29 cellular contexts compared by ENCODE assay signal in the genomic region with DNA sequence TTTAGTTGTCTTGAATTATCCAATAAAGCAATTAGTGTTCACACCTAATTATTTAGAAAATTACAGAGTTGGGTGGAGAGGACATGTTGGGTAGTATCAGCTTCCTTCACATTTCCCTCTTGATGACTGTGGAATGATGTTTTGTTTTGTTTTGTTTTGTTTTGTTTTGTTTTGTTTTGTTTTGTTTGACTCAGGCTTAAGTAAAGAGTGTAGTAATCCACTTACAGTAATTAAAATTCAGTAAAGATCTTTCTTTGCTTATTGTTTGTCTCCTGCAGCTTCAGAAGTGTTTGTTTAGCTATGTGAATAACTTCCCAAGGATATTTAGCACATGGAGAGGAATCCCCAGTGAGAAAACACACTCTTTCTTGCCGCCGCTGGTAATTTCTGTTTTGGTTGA. TPM values are rescaled to one million over a fixed set of nuclear protein-coding genes. Genes with fewer than 3 reads are reported as not detected.
DNase-seq lines count a peak whose midpoint lies in the region; ATAC-seq and TF ChIP-seq lines count a peak whose summit lies in the region.
"Had no signal": no experiment of that assay in that cellular context is flagged by ENCODE, and none has a peak within 500 bp of the region (broad histone marks: within the 10 kb centered on the region; RNA-seq: fewer than 3 reads in every experiment).

No MANE protein-coding gene starts in this region.

- no peaks in the 10 kb centered on the region for H3K9me3 ChIP-seq in neural progenitor cell (ENCODE audit: low read depth)
- H3K9me3 ChIP-seq: gastrocnemius medialis, mucosa of descending colon had no signal

- H3F3A ChIP-seq in neural progenitor cell (ENCODE audit: low read depth): peaks cover 4% of the 10 kb centered on the region

- no peaks in the 10 kb centered on the region for H4K20me1 ChIP-seq in neural progenitor cell (ENCODE audit: low read depth)

- H3K9me3 Mint-ChIP-seq in neural progenitor cell: peaks cover 8% of the 10 kb centered on the region
- H3K9me3 Mint-ChIP-seq: activated B cell treated with CpG ODN at 0.5 μM for 24 hours; activated naive CD4-positive, alpha-beta T cell treated with anti-CD3 and anti-CD28 coated beads, Interleukin-2, amount 50 U/mL, for 24 hours; CD8-positive, alpha-beta T cell; neural crest cell had no signal

- H3K4me1 ChIP-seq in neural progenitor cell: peaks cover 35% of the 10 kb centered on the region

- peak overlapping the region; percentile 4 for H3K4me2 ChIP-seq in neural progenitor cell

- no peak overlapping the region for H3K4me3 Mint-ChIP-seq in neural progenitor cell
- H3K4me3 Mint-ChIP-seq: activated B cell treated with CpG ODN at 0.5 μM for 24 hours; activated naive CD4-positive, alpha-beta T cell treated with anti-CD3 and anti-CD28 coated beads, Interleukin-2, amount 50 U/mL, for 24 hours; CD8-positive, alpha-beta T cell; neural crest cell had no signal

- peaks cover 2% of the 10 kb centered on the region for H3K27me3 Mint-ChIP-seq in neural progenitor cell (ENCODE audit: insufficient read depth, low read depth)
- H3K27me3 Mint-ChIP-seq: activated B cell treated with CpG ODN at 0.5 μM for 24 hours; activated naive CD4-positive, alpha-beta T cell treated with anti-CD3 and anti-CD28 coated beads, Interleukin-2, amount 50 U/mL, for 24 hours had no signal

- no peak overlapping the region for H3K9ac ChIP-seq in neural progenitor cell

- no peak overlapping the region for H2AFZ ChIP-seq in neural progenitor cell (replicated peaks)

- ATAC-seq in GM21390 (IDR thresholded peaks at IDR 0.05; ENCODE audit: unreplicated experiment): no peak
- ATAC-seq: CD8-positive, alpha-beta T cell; gastrocnemius medialis; mucosa of descending colon; Right ventricle myocardium inferior had no signal

- H3K36me3 ChIP-seq in neural progenitor cell: no peaks in the 10 kb centered on the region
- H3K36me3 ChIP-seq: gastrocnemius medialis had no signal

- H3K4me1 Mint-ChIP-seq in neural progenitor cell: peaks cover 8% of the 10 kb centered on the region
- H3K4me1 Mint-ChIP-seq: neural crest cell had no signal

- peak; percentile 18 for DNase-seq in NCI-H2029 treated with DMSO at 0.1 percent for 48 hours (lab: John Stamatoyannopoulos, UW)
- DNase-seq in NCI-H2029 (lab: John Stamatoyannopoulos, UW): no peak
- peak; percentile 69 for DNase-seq in NCI-H69 (lab: John Stamatoyannopoulos, UW)
- DNase-seq in epithelial cell of esophagus (ENCODE audit: low read depth): peak; percentile 44
- DNase-seq in neural progenitor cell (ENCODE audit: low spot score): peak; percentile 13
- no peak for DNase-seq in NCI-H524 treated with DMSO at 0.1 percent for 48 hours (lab: John Stamatoyannopoulos, UW)
- no peak for DNase-seq in stimulated activated CD4-positive, alpha-beta T cell treated with anti-CD3 and anti-CD28 coated beads, Interleukin-1b, Interleukin-23, amount 100 ng/mL, for 48 hours
- DNase-seq: 8988T; activated B cell treated with CpG ODN at 0.5 μM for 24 hours; activated CD4-positive, alpha-beta T cell treated with anti-CD3 and anti-CD28 coated beads, Interleukin-2, amount 50 U/mL, for 4 hours; AML-193; anterior cingulate cortex; CD8-positive, alpha-beta T cell; DMS79; dorsolateral prefrontal cortex; erythroblast; gastrocnemius medialis; GF-D8; GOT3; hypothalamus; mucosa of descending colon; NCI-H1105 treated with DMSO at 0.1 percent for 48 hours; NCI-H526 treated with DMSO at 0.1 percent for 48 hours; OCI-M1; T-helper 9 cell had no signal

- no peak overlapping the region for H3K27ac Mint-ChIP-seq in neural progenitor cell
- H3K27ac Mint-ChIP-seq: activated B cell treated with CpG ODN at 0.5 μM for 24 hours; activated naive CD4-positive, alpha-beta T cell treated with anti-CD3 and anti-CD28 coated beads, Interleukin-2, amount 50 U/mL, for 24 hours; CD8-positive, alpha-beta T cell had no signal

- no peak overlapping the region for H3K4me3 ChIP-seq in epithelial cell of esophagus (ENCODE audit: low read length)
- no peak overlapping the region for H3K4me3 ChIP-seq in neural progenitor cell
- H3K4me3 ChIP-seq: dorsolateral prefrontal cortex, gastrocnemius medialis, mucosa of descending colon had no signal

- TF ChIP-seq CTCF in epithelial cell of esophagus (IDR thresholded peaks at IDR 0.05; ENCODE audit: insufficient read depth, low read depth, low read length, missing control alignments): no peak
- no peak for TF ChIP-seq CTCF in neural progenitor cell (IDR thresholded peaks at IDR 0.05)

- peak overlapping the region; percentile 50 for H3K27ac ChIP-seq in neural progenitor cell
- H3K27ac ChIP-seq: dorsolateral prefrontal cortex had no signal

- H3K79me2 ChIP-seq in neural progenitor cell (ENCODE audit: low read depth): peaks cover 36% of the 10 kb centered on the region

- no peaks in the 10 kb centered on the region for H3K27me3 ChIP-seq in neural progenitor cell
- H3K27me3 ChIP-seq: dorsolateral prefrontal cortex, gastrocnemius medialis had no signal

- H3K36me3 Mint-ChIP-seq in neural progenitor cell: peaks cover 14% of the 10 kb centered on the region
- H3K36me3 Mint-ChIP-seq: CD8-positive, alpha-beta T cell had no signal

RNA-seq across cellular contexts. Expression of a gene that starts 59.7 kb away (rescaled TPM):
- 22.5 and 39.5 TPM in 2 replicates for total RNA-seq in neural progenitor cell (ENCODE audit: low replicate concordance)

Comparison
In these comparisons a context has a peak if more than half of its experiments do, and no peak if none do; other contexts are left out.
1. DNase-seq: peak in NCI-H2029 treated with DMSO at 0.1 percent for 48 hours (single experiment), NCI-H69 (single experiment), epithelial cell of esophagus (single experiment) and neural progenitor cell (single experiment); none in NCI-H2029 (single experiment), NCI-H524 treated with DMSO at 0.1 percent for 48 hours (single experiment) and stimulated activated CD4-positive, alpha-beta T cell treated with anti-CD3 and anti-CD28 coated beads, Interleukin-1b, Interleukin-23, amount 100 ng/mL, for 48 hours (single experiment).